11 cellular contexts compared by ENCODE assay signal in genomic region chr3:17678116-17678741, GRCh38.
DNase-seq lines count a peak whose midpoint lies in the region; ATAC-seq and TF ChIP-seq lines count a peak whose summit lies in the region.
"Had no signal": no experiment of that assay in that cellular context is flagged by ENCODE, and none has a peak within 500 bp of the region (broad histone marks: within the 10 kb centered on the region; RNA-seq: fewer than 3 reads in every experiment).

No MANE protein-coding gene starts in this region.

- no peak overlapping the region for H3K4ac ChIP-seq in mesenchymal stem cell (ENCODE audit: low read depth in 1 of 2, low read length in 2 of 2)

- no peak overlapping the region for H3K18ac ChIP-seq in mesenchymal stem cell (ENCODE audit: low read depth in 1 of 2, low read length in 2 of 2)

- H3K9ac ChIP-seq in mesenchymal stem cell (ENCODE audit: low read length), result peak overlapping the region; percentile 57

- H3K36me3 ChIP-seq in mesenchymal stem cell (ENCODE audit: control insufficient read depth in 1 of 2, insufficient read depth in 2 of 2, low read depth in 1 of 2, low read length in 2 of 2) (no peaks in the 10 kb centered on the region), GM23338 (ENCODE audit: insufficient read depth) (no peaks in the 10 kb centered on the region)
- H3K36me3 ChIP-seq: ascending aorta had no signal

- no peak overlapping the region for H3K23ac ChIP-seq in mesenchymal stem cell (ENCODE audit: low read length in 2 of 2)

- no peaks in the 10 kb centered on the region for H3K9me2 ChIP-seq in GM23338 (ENCODE audit: insufficient read depth)

- H4K20me1 ChIP-seq in GM23338 (replicated peaks; ENCODE audit: insufficient read depth), result no peaks in the 10 kb centered on the region

- H3K4me3 Mint-ChIP-seq in GM23338, result no peak overlapping the region

- H4K91ac ChIP-seq in mesenchymal stem cell (ENCODE audit: low read length), result no peak overlapping the region

- no peak overlapping the region for H2BK120ac ChIP-seq in mesenchymal stem cell (ENCODE audit: low read depth, low read length)

- H3F3A ChIP-seq in GM23338 (replicated peaks; ENCODE audit: low read depth), result no peaks in the 10 kb centered on the region

- H3K4me1 ChIP-seq in mesenchymal stem cell (ENCODE audit: control insufficient read depth, insufficient read depth, low read depth, low read length), result no peaks in the 10 kb centered on the region
- H3K4me1 ChIP-seq in GM23338 (ENCODE audit: insufficient read depth), result no peaks in the 10 kb centered on the region
- H3K4me1 ChIP-seq: ascending aorta had no signal

- no peaks in the 10 kb centered on the region; the same call in 2 of the 3 replicates for H3K9me3 Mint-ChIP-seq in GM23338

- H3K27me3 ChIP-seq in mesenchymal stem cell (ENCODE audit: control insufficient read depth in 1 of 2, insufficient read depth in 1 of 2, low read length in 2 of 2), result no peaks in the 10 kb centered on the region
- no peaks in the 10 kb centered on the region for H3K27me3 ChIP-seq in GM23338 (ENCODE audit: insufficient read depth)
- H3K27me3 ChIP-seq: ascending aorta had no signal

- no peak overlapping the region for H4K8ac ChIP-seq in mesenchymal stem cell (ENCODE audit: low read length)

- peaks cover 6% of the 10 kb centered on the region; the same call in 1 of the 2 replicates for H3K79me2 ChIP-seq in GM23338 (replicated peaks; ENCODE audit: insufficient read depth)

- H3K27me3 Mint-ChIP-seq in GM23338 (ENCODE audit: insufficient read depth, low read depth, poor library complexity), result no peaks in the 10 kb centered on the region

- no peak for TF ChIP-seq CTCF in GM23338 (conservative IDR thresholded peaks at IDR 0.05; ENCODE audit: low read depth in 2 of 2)

- peak; percentile 83 for ATAC-seq in GM18858 (IDR thresholded peaks at IDR 0.05; ENCODE audit: unreplicated experiment)
- peak; percentile 66 for ATAC-seq in HG02588 (IDR thresholded peaks at IDR 0.05; ENCODE audit: unreplicated experiment)
- ATAC-seq in GM23338, result no peak
- ATAC-seq in left ventricle myocardium superior, result no peak

- H3K9me3 ChIP-seq in mesenchymal stem cell (ENCODE audit: control insufficient read depth, low read length), result no peaks in the 10 kb centered on the region
- H3K9me3 ChIP-seq: ascending aorta had no signal

- H2AK5ac ChIP-seq in mesenchymal stem cell (ENCODE audit: low read length, severe bottlenecking), result no peak overlapping the region

- no peak overlapping the region for H3K4me3 ChIP-seq in mesenchymal stem cell (ENCODE audit: insufficient read depth in 1 of 2, low read depth in 1 of 2, low read length in 2 of 2)
- H3K4me3 ChIP-seq in GM23338, result no peak overlapping the region
- H3K4me3 ChIP-seq: ascending aorta had no signal

- H3K27ac Mint-ChIP-seq in GM23338, result no peak overlapping the region

- intact Hi-C loops in left ventricle myocardium superior (cut with micrococcal nuclease), result no loop called here

- no peak overlapping the region for H3K27ac ChIP-seq in mesenchymal stem cell (ENCODE audit: low read length, poor library complexity, severe bottlenecking)
- H3K27ac ChIP-seq in GM23338 (ENCODE audit: low read depth), result no peak overlapping the region
- H3K27ac ChIP-seq: ascending aorta had no signal

- H3K4me2 ChIP-seq in mesenchymal stem cell (ENCODE audit: low read length, poor library complexity, severe bottlenecking) (no peak overlapping the region), GM23338 (no peak overlapping the region)

- peaks cover 10% of the 10 kb centered on the region; the same call in 2 of the 3 replicates for H3K4me1 Mint-ChIP-seq in GM23338

- H2BK12ac ChIP-seq in mesenchymal stem cell (ENCODE audit: low read length in 2 of 2), result no peak overlapping the region

- peak; percentile 48 for DNase-seq in RKO (ENCODE audit: low spot score)
- DNase-seq in mesenchymal stem cell, result peak; percentile 39
- DNase-seq in GM23338 (ENCODE audit: low spot score), result no peak
- DNase-seq in NCI-H1436 treated with DMSO at 0.1 percent for 48 hours (lab: John Stamatoyannopoulos, UW), result no peak
- no peak for DNase-seq in NCI-H82 (lab: John Stamatoyannopoulos, UW)
- DNase-seq in left ventricle myocardium superior, result no peak
- DNase-seq: left cardiac atrium; stimulated activated CD4-positive, alpha-beta T cell treated with anti-CD3 and anti-CD28 coated beads, Interleukin-4, amount 100 ng/mL, for 4 hours had no signal

- H2BK5ac ChIP-seq in mesenchymal stem cell (ENCODE audit: low read depth, low read length, poor library complexity, severe bottlenecking), result no peak overlapping the region

- H2AFZ ChIP-seq in mesenchymal stem cell (ENCODE audit: low read depth, low read length), result no peak overlapping the region
- no peak overlapping the region for H2AFZ ChIP-seq in GM23338

- H3K14ac ChIP-seq in mesenchymal stem cell (ENCODE audit: low read length in 2 of 2), result no peak overlapping the region

- H2BK15ac ChIP-seq in mesenchymal stem cell (ENCODE audit: low read depth, poor library complexity, severe bottlenecking), result no peak overlapping the region

- H3K36me3 Mint-ChIP-seq in GM23338 (ENCODE audit: low read depth), result no peaks in the 10 kb centered on the region; the same call in 2 of the 3 replicates

- peaks cover 6% of the 10 kb centered on the region for H3K79me1 ChIP-seq in mesenchymal stem cell (replicated peaks; ENCODE audit: low read length, poor library complexity, severe bottlenecking)

TF ChIP-seq in GM23338, 12 proteins besides CTCF, POLR2A, EP300 and RAD21 (continues in another document):
- no peak for TF ChIP-seq ZNF114 (CRISPR knock-in tag; IDR thresholded peaks at IDR 0.05)
- no peak for TF ChIP-seq EZH2 (IDR thresholded peaks at IDR 0.05; ENCODE audit: low read depth, unreplicated experiment)
- no peak for TF ChIP-seq ZNF331 (CRISPR knock-in tag; IDR thresholded peaks at IDR 0.05; ENCODE audit: low read depth)
- TF ChIP-seq CREB1 (CRISPR knock-in tag; IDR thresholded peaks at IDR 0.05; ENCODE audit: low read depth), result no peak
- TF ChIP-seq REST (IDR thresholded peaks at IDR 0.05; ENCODE audit: unreplicated experiment), result no peak

Comparison
In these comparisons a context has a peak if more than half of its experiments do, and no peak if none do; other contexts are left out.
1. ATAC-seq: peak in GM18858 (single experiment) and HG02588 (single experiment); none in GM23338 (single experiment) and left ventricle myocardium superior (single experiment).
2. DNase-seq: peak in RKO (single experiment) and mesenchymal stem cell (single experiment); none in GM23338 (single experiment), NCI-H1436 treated with DMSO at 0.1 percent for 48 hours (single experiment), NCI-H82 (single experiment) and left ventricle myocardium superior (single experiment).